ENCODE assay signal across 23 cellular contexts in the genomic region with DNA sequence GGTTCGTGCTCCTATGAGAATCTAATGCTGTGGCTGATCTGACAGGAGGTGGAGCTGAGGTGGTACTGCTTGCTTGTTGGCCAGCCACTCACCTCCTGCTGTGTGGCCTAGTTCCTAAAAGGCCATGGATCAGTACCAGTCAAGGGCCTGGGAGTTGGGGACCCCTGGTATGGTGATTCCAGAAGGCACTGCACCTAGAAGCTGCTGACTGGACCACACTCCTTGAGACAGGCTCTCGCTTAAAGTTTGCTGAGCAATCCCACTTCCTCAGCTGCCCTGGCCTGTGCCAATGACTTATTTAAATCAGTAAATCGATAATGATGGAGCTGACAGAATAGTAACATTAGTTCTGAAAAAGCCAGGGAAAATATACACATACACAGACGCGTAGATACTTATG.
"Had no signal": no experiment of that assay in that cellular context is flagged by ENCODE, and none has a peak within 500 bp of the region (broad histone marks: within the 10 kb centered on the region; RNA-seq: fewer than 3 reads in every experiment).

No MANE protein-coding gene starts in this region.

- H3K36me3 Mint-ChIP-seq: natural killer cell; stimulated activated naive B cell treated with anti-CD40 and anti-IgM and Interleukin-4, amounts not matched to agents 10 μg/mL and 1 μg/mL and 100 μg/mL, for 72 hours had no signal

- H3K36me3 ChIP-seq: esophagus squamous epithelium, gastrocnemius medialis, lower lobe of right lung, pancreas, right lobe of liver, transverse colon, upper lobe of right lung, vagina had no signal

- ATAC-seq: effector memory CD8-positive, alpha-beta T cell; gastrocnemius medialis; left ventricle myocardium superior; lower lobe of right lung; natural killer cell; pancreas; right lobe of liver; stimulated activated naive B cell treated with anti-CD40 and anti-IgM and Interleukin-4, amounts not matched to agents 10 μg/mL and 1 μg/mL and 100 μg/mL, for 72 hours; upper lobe of right lung had no signal

- H3K27me3 Mint-ChIP-seq: effector memory CD8-positive, alpha-beta T cell had no signal

- H3K9me3 ChIP-seq: esophagus squamous epithelium, gastrocnemius medialis, lower lobe of right lung, pancreas, right lobe of liver, transverse colon, upper lobe of right lung, vagina had no signal

- H3K9me3 Mint-ChIP-seq: effector memory CD8-positive, alpha-beta T cell; natural killer cell; stimulated activated naive B cell treated with anti-CD40 and anti-IgM and Interleukin-4, amounts not matched to agents 10 μg/mL and 1 μg/mL and 100 μg/mL, for 72 hours; stimulated activated naive CD8-positive, alpha-beta T cell treated with anti-CD3 and anti-CD28 coated beads, Interleukin-15, Interleukin-2, amounts not matched to agents 100 ng/mL and 50 ng/mL, for 24 hours had no signal

- H3K4me3 Mint-ChIP-seq: effector memory CD8-positive, alpha-beta T cell; natural killer cell; stimulated activated naive B cell treated with anti-CD40 and anti-IgM and Interleukin-4, amounts not matched to agents 10 μg/mL and 1 μg/mL and 100 μg/mL, for 72 hours; stimulated activated naive CD8-positive, alpha-beta T cell treated with anti-CD3 and anti-CD28 coated beads, Interleukin-15, Interleukin-2, amounts not matched to agents 100 ng/mL and 50 ng/mL, for 24 hours had no signal

- H3K27ac Mint-ChIP-seq: effector memory CD8-positive, alpha-beta T cell; natural killer cell; progenitor cell of endocrine pancreas; stimulated activated naive B cell treated with anti-CD40 and anti-IgM and Interleukin-4, amounts not matched to agents 10 μg/mL and 1 μg/mL and 100 μg/mL, for 72 hours; stimulated activated naive CD8-positive, alpha-beta T cell treated with anti-CD3 and anti-CD28 coated beads, Interleukin-15, Interleukin-2, amounts not matched to agents 100 ng/mL and 50 ng/mL, for 24 hours had no signal

- H3K4me1 ChIP-seq: gastrocnemius medialis, lower lobe of right lung, pancreas, right lobe of liver, upper lobe of right lung, vagina had no signal

- H3K27ac ChIP-seq: esophagus squamous epithelium, gastrocnemius medialis, lower lobe of right lung, pancreas, right lobe of liver, transverse colon, upper lobe of right lung, vagina had no signal

- H3K27me3 ChIP-seq: esophagus squamous epithelium, gastrocnemius medialis, pancreas, right lobe of liver, transverse colon, upper lobe of right lung, vagina had no signal

- FAIRE-seq: endometrium, keratinocyte, pancreas, small intestine had no signal

- DNase-seq: cortex of kidney; effector memory CD8-positive, alpha-beta T cell; erythroblast; esophagus squamous epithelium; gastrocnemius medialis; head of caudate nucleus; left ventricle myocardium superior; lower lobe of right lung; natural killer cell; occipital lobe; pancreas; right lobe of liver; small intestine; stimulated activated CD4-positive, alpha-beta T cell treated with anti-CD3 and anti-CD28 coated beads, Interleukin-15, amount 100 ng/mL, for 24 hours; stimulated activated CD4-positive, alpha-beta T cell treated with anti-CD3 and anti-CD28 coated beads, Interleukin-2, amount 100 ng/mL, for 48 hours; stimulated activated naive B cell treated with anti-CD40 and anti-IgM and Interleukin-4, amounts not matched to agents 10 μg/mL and 1 μg/mL and 100 μg/mL, for 72 hours; transverse colon; upper lobe of right lung had no signal

- H3K4me3 ChIP-seq: esophagus squamous epithelium, gastrocnemius medialis, lower lobe of right lung, pancreas, right lobe of liver, transverse colon, upper lobe of right lung, vagina had no signal

- H3K4me1 Mint-ChIP-seq: natural killer cell had no signal
